ENCODE assay signal across 27 cellular contexts in genomic region chr3:112508261-112508660, GRCh38.
"Had no signal": no experiment of that assay in that cellular context is flagged by ENCODE, and none has a peak within 500 bp of the region (broad histone marks: within the 10 kb centered on the region; RNA-seq: fewer than 3 reads in every experiment).

No MANE protein-coding gene starts in this region.

- H3K4me3 ChIP-seq: lower lobe of right lung, mucosa of descending colon, right lobe of liver, stomach, tibial artery, upper lobe of right lung had no signal

- ATAC-seq: left lobe of liver; lower lobe of right lung; right lobe of liver; stimulated activated effector memory CD8-positive, alpha-beta T cell treated with anti-CD3 and anti-CD28 coated beads, Interleukin-12 subunit alpha, Interleukin-12 subunit beta, amount 100 ng/mL, for 72 hours; upper lobe of right lung had no signal

- H3K9me3 Mint-ChIP-seq: stimulated activated effector memory CD8-positive, alpha-beta T cell treated with anti-CD3 and anti-CD28 coated beads, Interleukin-12 subunit alpha, Interleukin-12 subunit beta, amount 100 ng/mL, for 72 hours had no signal

- DNase-seq: activated CD4-positive, alpha-beta T cell treated with anti-CD3 and anti-CD28 coated beads for 1 hour; activated CD4-positive, alpha-beta T cell treated with anti-CD3 and anti-CD28 coated beads, Interleukin-2, amount 50 U/mL, for 48 hours; activated CD8-positive, alpha-beta memory T cell treated with anti-CD3 and anti-CD28 coated beads for 24 hours; activated gamma-delta T cell; activated naive CD4-positive, alpha-beta T cell treated with anti-CD3 and anti-CD28 coated beads, Interleukin-2, amount 10 ng/mL, durations not matched to agents 7 days and 5 days; activated naive CD8-positive, alpha-beta T cell treated with anti-CD3 and anti-CD28 coated beads, Interleukin-2, amount 10 ng/mL, durations not matched to agents 7 days and 5 days; amygdala; caudate nucleus; cortex of kidney; effector CD4-positive, alpha-beta T cell; kidney glomerular epithelial cell; lower lobe of right lung; mucosa of descending colon; posterior cingulate gyrus; right lobe of liver; stimulated activated CD4-positive, alpha-beta T cell treated with anti-CD3 and anti-CD28 coated beads, Interleukin-12 subunit alpha, Interleukin-12 subunit beta, amount 100 ng/mL, for 4 hours; stimulated activated CD4-positive, alpha-beta T cell treated with anti-CD3 and anti-CD28 coated beads, Interleukin-4, amount 100 ng/mL, for 24 hours; stomach; T-helper 2 cell; tibial artery; upper lobe of right lung had no signal

- H3K36me3 Mint-ChIP-seq: stimulated activated effector memory CD8-positive, alpha-beta T cell treated with anti-CD3 and anti-CD28 coated beads, Interleukin-12 subunit alpha, Interleukin-12 subunit beta, amount 100 ng/mL, for 72 hours had no signal

- H3K9me3 ChIP-seq: lower lobe of right lung, right lobe of liver, stomach, tibial artery, upper lobe of right lung had no signal

- H3K27me3 ChIP-seq: right lobe of liver, stomach, tibial artery, upper lobe of right lung had no signal

- H3K27ac ChIP-seq: lower lobe of right lung, right lobe of liver, stomach, upper lobe of right lung had no signal

- H3K4me1 Mint-ChIP-seq: nephron had no signal

- FAIRE-seq: endometrium, frontal cortex had no signal

- H3K27me3 Mint-ChIP-seq: activated naive CD4-positive, alpha-beta T cell treated with anti-CD3 and anti-CD28 coated beads, Interleukin-2, amount 10 ng/mL, durations not matched to agents 7 days and 5 days; activated naive CD8-positive, alpha-beta T cell treated with anti-CD3 and anti-CD28 coated beads, Interleukin-2, amount 10 ng/mL, durations not matched to agents 7 days and 5 days had no signal

- H3K4me3 Mint-ChIP-seq: activated naive CD4-positive, alpha-beta T cell treated with anti-CD3 and anti-CD28 coated beads, Interleukin-2, amount 10 ng/mL, durations not matched to agents 7 days and 5 days; activated naive CD8-positive, alpha-beta T cell treated with anti-CD3 and anti-CD28 coated beads, Interleukin-2, amount 10 ng/mL, durations not matched to agents 7 days and 5 days; activated T-helper 1 cell treated with anti-CD3 and anti-CD28 coated beads, Interleukin-12 subunit alpha, Interleukin-12 subunit beta, Interleukin-2, Interleukin-4 antibody, amounts not matched to agents 30 ng/mL and 10 ng/mL and 1 ng/mL, durations not matched to agents 14 hours and 24 hours and 36 hours; nephron; stimulated activated effector memory CD8-positive, alpha-beta T cell treated with anti-CD3 and anti-CD28 coated beads, Interleukin-12 subunit alpha, Interleukin-12 subunit beta, amount 100 ng/mL, for 72 hours had no signal

- H3K27ac Mint-ChIP-seq: activated naive CD4-positive, alpha-beta T cell treated with anti-CD3 and anti-CD28 coated beads, Interleukin-2, amount 10 ng/mL, durations not matched to agents 7 days and 5 days; activated naive CD8-positive, alpha-beta T cell treated with anti-CD3 and anti-CD28 coated beads, Interleukin-2, amount 10 ng/mL, durations not matched to agents 7 days and 5 days; activated T-helper 1 cell treated with anti-CD3 and anti-CD28 coated beads, Interleukin-12 subunit alpha, Interleukin-12 subunit beta, Interleukin-2, Interleukin-4 antibody, amounts not matched to agents 30 ng/mL and 10 ng/mL and 1 ng/mL, durations not matched to agents 14 hours and 24 hours and 36 hours; nephron; stimulated activated effector memory CD8-positive, alpha-beta T cell treated with anti-CD3 and anti-CD28 coated beads, Interleukin-12 subunit alpha, Interleukin-12 subunit beta, amount 100 ng/mL, for 72 hours had no signal

- H3K4me1 ChIP-seq: lower lobe of right lung, right lobe of liver, stomach, upper lobe of right lung had no signal

- H3K36me3 ChIP-seq: lower lobe of right lung, right lobe of liver, stomach, tibial artery, upper lobe of right lung had no signal
